Comparison of ENCODE assay signal across 2 cellular contexts in the genomic region with DNA sequence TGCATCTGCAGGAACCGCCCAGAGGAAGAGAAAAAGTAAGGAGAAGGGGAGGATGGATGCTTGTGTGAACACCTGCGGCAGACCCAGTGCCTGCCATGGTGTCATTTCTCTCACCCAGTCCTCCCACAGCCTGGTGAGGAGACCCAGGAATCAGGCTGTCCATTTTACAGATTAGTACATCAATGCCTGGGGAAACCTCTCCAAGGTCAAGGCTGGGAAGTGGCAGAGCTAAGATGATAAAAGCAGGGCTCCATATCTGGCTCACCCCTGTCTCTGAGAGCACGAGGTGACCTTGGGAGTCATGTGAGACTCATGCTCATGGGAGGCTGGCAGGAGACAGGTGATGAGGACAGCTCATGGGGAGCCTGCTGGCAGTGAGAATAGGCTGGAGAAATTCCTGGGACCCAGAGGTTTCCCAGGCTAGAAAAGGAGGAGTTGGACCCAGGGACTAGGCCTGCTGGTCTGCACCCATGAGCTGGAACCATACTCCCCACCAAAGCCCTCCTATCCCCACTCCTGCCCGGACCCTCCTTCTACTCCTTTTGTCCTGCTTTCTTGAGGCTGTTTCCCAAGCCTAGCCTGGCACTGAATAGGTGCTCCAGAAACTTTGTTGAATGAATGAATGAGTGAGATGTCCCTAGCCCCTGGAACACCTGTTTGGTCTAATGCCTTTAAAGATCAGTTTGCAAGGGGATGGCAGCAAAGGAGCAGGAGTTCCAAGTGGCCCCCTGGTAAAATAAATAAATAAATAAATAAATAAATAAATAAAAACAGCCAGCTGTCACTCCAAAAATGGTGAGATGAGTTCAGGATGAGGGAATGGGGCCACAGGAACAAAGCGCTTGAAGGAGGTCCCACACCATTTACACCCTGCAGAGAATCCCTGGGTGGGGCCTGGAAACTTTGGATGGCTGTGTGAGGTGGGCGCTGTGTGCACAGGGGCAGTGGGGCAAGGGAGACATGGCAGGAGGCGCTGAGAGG.
TF ChIP-seq lines count a peak whose summit lies in the region.

No MANE protein-coding gene starts in this region.

TF ChIP-seq in HCT116, 20 proteins besides CTCF, POLR2A, EP300 and RAD21:
- TF ChIP-seq, protein P1, sequence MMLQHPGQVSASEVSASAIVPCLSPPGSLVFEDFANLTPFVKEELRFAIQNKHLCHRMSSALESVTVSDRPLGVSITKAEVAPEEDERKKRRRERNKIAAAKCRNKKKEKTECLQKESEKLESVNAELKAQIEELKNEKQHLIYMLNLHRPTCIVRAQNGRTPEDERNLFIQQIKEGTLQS (IDR thresholded peaks at IDR 0.05) = no peak
- TF ChIP-seq CBX3 (IDR thresholded peaks at IDR 0.05; ENCODE audit: low read depth) (no peak), SIN3A (IDR thresholded peaks at IDR 0.05; ENCODE audit: low read depth) (no peak), JUND (IDR thresholded peaks at IDR 0.05) (no peak), EZH2phosphoT487 (IDR thresholded peaks at IDR 0.05; ENCODE audit: borderline replicate concordance) (no peak), TCF7L2 (IDR thresholded peaks at IDR 0.05; ENCODE audit: borderline replicate concordance, extremely low read depth, insufficient read depth, insufficient read length) (no peak), SP1 (IDR thresholded peaks at IDR 0.05; ENCODE audit: low read depth) (no peak), FOSL1 (IDR thresholded peaks at IDR 0.05; ENCODE audit: low read depth) (no peak), REST (IDR thresholded peaks at IDR 0.05; ENCODE audit: low read depth) (no peak), EGR1 (IDR thresholded peaks at IDR 0.05; ENCODE audit: low read depth) (no peak), YY1 (IDR thresholded peaks at IDR 0.05; ENCODE audit: extremely low read depth, insufficient replicate concordance, low read depth, low read length) (no peak), CEBPB (IDR thresholded peaks at IDR 0.05; ENCODE audit: low read depth) (no peak), EZH2 (IDR thresholded peaks at IDR 0.05) (no peak), ELF1 (IDR thresholded peaks at IDR 0.05; ENCODE audit: borderline replicate concordance, low read depth) (no peak), MAX (IDR thresholded peaks at IDR 0.05) (no peak), SRF (IDR thresholded peaks at IDR 0.05; ENCODE audit: low read depth) (no peak), ZFX (IDR thresholded peaks at IDR 0.05) (no peak), POLR2AphosphoS5 (IDR thresholded peaks at IDR 0.05; ENCODE audit: low read depth, low read length) (no peak), ZNF274 (IDR thresholded peaks at IDR 0.05; ENCODE audit: low read depth, low read length) (no peak)
- TF ChIP-seq, protein P2, sequence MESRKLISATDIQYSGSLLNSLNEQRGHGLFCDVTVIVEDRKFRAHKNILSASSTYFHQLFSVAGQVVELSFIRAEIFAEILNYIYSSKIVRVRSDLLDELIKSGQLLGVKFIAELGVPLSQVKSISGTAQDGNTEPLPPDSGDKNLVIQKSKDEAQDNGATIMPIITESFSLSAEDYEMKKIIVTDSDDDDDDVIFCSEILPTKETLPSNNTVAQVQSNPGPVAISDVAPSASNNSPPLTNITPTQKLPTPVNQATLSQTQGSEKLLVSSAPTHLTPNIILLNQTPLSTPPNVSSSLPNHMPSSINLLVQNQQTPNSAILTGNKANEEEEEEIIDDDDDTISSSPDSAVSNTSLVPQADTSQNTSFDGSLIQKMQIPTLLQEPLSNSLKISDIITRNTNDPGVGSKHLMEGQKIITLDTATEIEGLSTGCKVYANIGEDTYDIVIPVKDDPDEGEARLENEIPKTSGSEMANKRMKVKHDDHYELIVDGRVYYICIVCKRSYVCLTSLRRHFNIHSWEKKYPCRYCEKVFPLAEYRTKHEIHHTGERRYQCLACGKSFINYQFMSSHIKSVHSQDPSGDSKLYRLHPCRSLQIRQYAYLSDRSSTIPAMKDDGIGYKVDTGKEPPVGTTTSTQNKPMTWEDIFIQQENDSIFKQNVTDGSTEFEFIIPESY (IDR thresholded peaks at IDR 0.05; ENCODE audit: extremely low read depth, insufficient replicate concordance, low read length) = no peak

TF ChIP-seq in GM12891, 5 proteins besides CTCF, POLR2A, EP300 and RAD21:
- no peak for TF ChIP-seq POLR2AphosphoS5 (IDR thresholded peaks at IDR 0.05; ENCODE audit: low read depth, low read length)
- no peak for TF ChIP-seq POU2F2 (IDR thresholded peaks at IDR 0.05; ENCODE audit: low read depth, low read length)
- no peak for TF ChIP-seq SPI1 (IDR thresholded peaks at IDR 0.05; ENCODE audit: low read depth, low read length)
- TF ChIP-seq TAF1 (IDR thresholded peaks at IDR 0.05; ENCODE audit: low read depth, low read length) = no peak
- TF ChIP-seq PAX5 (IDR thresholded peaks at IDR 0.05; ENCODE audit: insufficient read depth, low read length, severe bottlenecking) = no peak
